25 cellular contexts compared by ENCODE assay signal in the genomic region with DNA sequence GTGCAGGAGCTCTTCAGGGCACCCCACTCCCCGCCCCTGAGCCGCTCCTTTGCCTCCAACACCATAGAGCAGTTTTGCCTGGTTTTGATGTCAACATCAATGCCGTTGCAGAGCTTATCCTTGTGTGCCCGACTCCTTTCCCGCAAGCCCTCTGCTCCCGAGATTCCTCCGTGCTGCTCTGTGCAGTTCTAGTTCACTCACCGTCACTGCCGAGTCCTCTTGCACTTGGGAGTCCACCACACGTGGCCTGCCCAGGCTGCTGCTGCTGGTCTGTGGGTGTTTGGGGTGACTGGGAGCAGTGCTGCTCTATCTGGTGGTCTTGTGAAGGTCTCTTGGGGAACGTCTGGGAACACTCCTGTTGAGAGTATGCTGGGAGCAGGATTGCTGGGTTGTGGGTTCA.
DNase-seq lines count a peak whose midpoint lies in the region; ATAC-seq, FAIRE-seq and TF ChIP-seq lines count a peak whose summit lies in the region.
"Had no signal": no experiment of that assay in that cellular context is flagged by ENCODE, and none has a peak within 500 bp of the region (broad histone marks: within the 10 kb centered on the region; RNA-seq: fewer than 3 reads in every experiment).

No MANE protein-coding gene starts in this region.

- DNase-seq in H7 (peak; percentile 29), RWPE2 (ENCODE audit: low spot score) (peak; percentile 24), urothelium cell line (ENCODE audit: low spot score) (no peak), medulla oblongata (ENCODE audit: extremely low spot score) (no peak), 8988T (no peak)
- DNase-seq: ACHN; BE2C; C1 segment of cervical spinal cord; CD4-positive, alpha-beta memory T cell; CD4-positive, CD25-positive, alpha-beta regulatory T cell; CD8-positive, alpha-beta memory T cell; COR-L47; DMS 273 treated with DMSO at 0.1 percent for 48 hours; DMS153; DMS53; DMS79; DND-41; EL; GDM1 had no signal

- H3K4me3 ChIP-seq in H7 (ENCODE audit: insufficient read depth, low read depth, low read length) (no peak overlapping the region), RWPE2 (ENCODE audit: severe bottlenecking) (no peak overlapping the region)
- H3K4me3 ChIP-seq: BLaER1, GM12878 had no signal

- peak; percentile 82 for FAIRE-seq in urothelium cell line (lab: Jason Lieb, UNC)
- FAIRE-seq: A204.1, GM12878, GM12892, GM18507 had no signal

- H3K27ac ChIP-seq in RWPE2 (ENCODE audit: poor library complexity, severe bottlenecking): no peak overlapping the region
- H3K27ac ChIP-seq: 22Rv1, BLaER1 had no signal

- no peak for ATAC-seq in RWPE2 (ENCODE audit: low read depth)
- ATAC-seq: GM12878 had no signal

- H3K9me3 ChIP-seq in RWPE2 (ENCODE audit: severe bottlenecking): no peaks in the 10 kb centered on the region
- H3K9me3 ChIP-seq: BE2C, BLaER1 had no signal

- no peak for TF ChIP-seq CTCF in RWPE2 (IDR thresholded peaks at IDR 0.05; ENCODE audit: poor library complexity, severe bottlenecking)

- H3K36me3 ChIP-seq in H7 (replicated peaks; ENCODE audit: control insufficient read depth, insufficient read depth, low read length) (no peaks in the 10 kb centered on the region), RWPE2 (ENCODE audit: low read depth) (no peaks in the 10 kb centered on the region)
- H3K36me3 ChIP-seq: BE2C, BLaER1 had no signal

- H3K27me3 ChIP-seq in H7 (ENCODE audit: control insufficient read depth, insufficient read depth, low read length) (no peaks in the 10 kb centered on the region), RWPE2 (ENCODE audit: insufficient read depth, poor library complexity, severe bottlenecking) (no peaks in the 10 kb centered on the region)
- H3K27me3 ChIP-seq: BE2C, BLaER1 had no signal

- H3K4me1 ChIP-seq in RWPE2 (ENCODE audit: insufficient read depth, poor library complexity, severe bottlenecking): peaks cover 13% of the 10 kb centered on the region
- H3K4me1 ChIP-seq: BE2C had no signal

Comparison
In these comparisons a context has a peak if more than half of its experiments do, and no peak if none do; other contexts are left out.
1. DNase-seq: peak in H7 (single experiment) and RWPE2 (single experiment); none in urothelium cell line (single experiment), medulla oblongata (single experiment) and 8988T (single experiment).